In the genomic region with DNA sequence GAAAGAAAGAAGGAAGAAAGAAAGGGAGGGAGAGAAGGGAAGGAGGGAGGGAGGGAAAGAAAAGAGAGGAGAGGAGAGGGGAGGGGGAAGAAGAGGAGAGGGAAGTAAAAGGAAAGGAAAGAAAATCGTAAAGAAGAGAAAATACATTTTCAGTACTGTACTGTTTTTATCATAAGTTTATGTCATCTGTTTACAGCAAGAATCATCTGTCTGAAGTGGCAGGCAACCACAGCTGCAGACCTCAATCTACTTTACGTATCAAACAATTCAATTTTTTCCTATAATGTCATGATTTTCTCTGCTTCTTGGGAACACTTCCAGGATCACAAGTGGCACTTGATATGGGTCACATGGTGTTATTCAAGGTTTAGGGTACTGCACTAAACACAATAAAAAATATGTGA, we compare ENCODE assay signal across 1 cellular context.
TF ChIP-seq lines count a peak whose summit lies in the region.

No MANE protein-coding gene starts in this region.

TF ChIP-seq in HepG2, 621 proteins besides CTCF, POLR2A, EP300 and RAD21 (continued from another document):
- TF ChIP-seq SKI (IDR thresholded peaks at IDR 0.05; ENCODE audit: partially characterized antibody) (no peak), ZNF333 (CRISPR knock-in tag; IDR thresholded peaks at IDR 0.05; ENCODE audit: borderline replicate concordance) (no peak), ZNF83 (CRISPR knock-in tag; IDR thresholded peaks at IDR 0.05; ENCODE audit: borderline replicate concordance) (no peak)
